In the genomic region with DNA sequence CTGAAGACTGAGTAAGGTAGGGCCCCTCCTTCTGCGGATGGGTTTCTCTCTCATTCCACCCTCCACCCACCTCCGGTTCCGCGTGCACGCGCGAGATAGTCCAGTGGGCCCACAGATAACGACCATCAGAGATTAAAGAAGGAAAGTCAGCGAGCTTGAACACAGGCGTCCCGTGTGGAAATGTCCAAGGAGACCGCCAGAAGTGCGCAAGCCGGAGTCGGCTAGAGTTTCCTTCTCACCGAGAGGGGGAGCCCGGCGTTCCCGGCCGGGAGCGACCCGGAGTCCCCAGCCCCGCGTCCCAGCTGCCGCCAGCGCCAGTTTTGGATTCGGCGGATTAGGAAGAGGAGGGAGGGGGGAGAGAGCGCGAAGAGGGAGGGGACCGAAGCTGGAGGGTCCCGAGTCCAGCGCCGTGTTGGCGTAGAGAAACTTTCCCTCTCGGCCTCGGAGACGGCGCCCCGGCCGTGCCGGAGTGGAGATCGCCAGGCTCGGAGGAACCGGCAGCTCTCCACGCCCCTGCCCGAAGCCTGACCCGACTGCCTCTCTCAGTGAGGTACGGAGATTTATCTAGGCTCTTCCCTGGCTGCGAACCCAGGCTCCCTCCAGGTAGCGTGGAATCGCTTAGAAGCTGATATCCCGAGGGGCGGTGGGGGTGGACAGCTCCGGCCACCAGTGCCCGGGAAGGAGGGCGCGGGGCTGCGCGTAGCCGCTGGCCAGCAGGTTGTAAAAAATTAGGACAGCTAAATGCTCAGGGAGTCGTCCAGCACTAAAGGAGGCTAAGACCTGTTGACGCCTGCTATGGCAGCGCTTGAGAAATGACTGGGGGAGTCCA, we compare ENCODE assay signal across 1 cellular context.
A peak's percentile ranks its signal among the peaks of the same experiment; 100 is the strongest.
TF ChIP-seq lines count a peak whose summit lies in the region.

A gene with protein sequence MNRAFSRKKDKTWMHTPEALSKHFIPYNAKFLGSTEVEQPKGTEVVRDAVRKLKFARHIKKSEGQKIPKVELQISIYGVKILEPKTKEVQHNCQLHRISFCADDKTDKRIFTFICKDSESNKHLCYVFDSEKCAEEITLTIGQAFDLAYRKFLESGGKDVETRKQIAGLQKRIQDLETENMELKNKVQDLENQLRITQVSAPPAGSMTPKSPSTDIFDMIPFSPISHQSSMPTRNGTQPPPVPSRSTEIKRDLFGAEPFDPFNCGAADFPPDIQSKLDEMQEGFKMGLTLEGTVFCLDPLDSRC (plus strand): TSS at position 258 of the 829 bp plus-strand sequence. CDS start 185,829 bp downstream, outside the sequence.

TF ChIP-seq in K562, 482 proteins besides CTCF, POLR2A, EP300 and RAD21 (continued from another document and continues in another):
- no peak for TF ChIP-seq MGA (IDR thresholded peaks at IDR 0.05)
- TF ChIP-seq ZNF780A (CRISPR knock-in tag; IDR thresholded peaks at IDR 0.05) = no peak
- TF ChIP-seq, protein P1, sequence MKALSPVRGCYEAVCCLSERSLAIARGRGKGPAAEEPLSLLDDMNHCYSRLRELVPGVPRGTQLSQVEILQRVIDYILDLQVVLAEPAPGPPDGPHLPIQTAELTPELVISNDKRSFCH (CRISPR knock-in tag; IDR thresholded peaks at IDR 0.05) = no peak
- TF ChIP-seq, protein P1 (tag; IDR thresholded peaks at IDR 0.05) = peak; percentile 53; the same call in 1 of the 2 replicates
- no peak for TF ChIP-seq SP2 (IDR thresholded peaks at IDR 0.05; ENCODE audit: extremely low read depth, low read depth, low read length, poor library complexity, severe bottlenecking)
- TF ChIP-seq ZNF274 (IDR thresholded peaks at IDR 0.05; ENCODE audit: borderline replicate concordance, low read depth, low read length) = no peak
- TF ChIP-seq, protein P2, sequence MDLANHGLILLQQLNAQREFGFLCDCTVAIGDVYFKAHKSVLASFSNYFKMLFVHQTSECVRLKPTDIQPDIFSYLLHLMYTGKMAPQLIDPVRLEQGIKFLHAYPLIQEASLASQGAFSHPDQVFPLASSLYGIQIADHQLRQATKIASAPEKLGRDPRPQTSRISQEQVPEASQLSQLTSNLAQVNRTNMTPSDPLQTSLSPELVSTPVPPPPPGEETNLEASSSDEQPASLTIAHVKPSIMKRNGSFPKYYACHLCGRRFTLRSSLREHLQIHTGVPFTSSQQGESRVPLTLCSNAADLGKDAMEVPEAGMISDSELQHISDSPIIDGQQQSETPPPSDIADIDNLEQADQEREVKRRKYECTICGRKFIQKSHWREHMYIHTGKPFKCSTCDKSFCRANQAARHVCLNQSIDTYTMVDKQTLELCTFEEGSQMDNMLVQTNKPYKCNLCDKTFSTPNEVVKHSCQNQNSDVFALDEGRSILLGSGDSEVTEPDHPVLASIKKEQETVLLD (IDR thresholded peaks at IDR 0.05) = peak; percentile 93
- TF ChIP-seq ZFP36 (IDR thresholded peaks at IDR 0.05; ENCODE audit: low read depth, low read length, partially characterized antibody) = no peak
- TF ChIP-seq FOXA3 (CRISPR knock-in tag; conservative IDR thresholded peaks at IDR 0.05 in 1 of 2, IDR thresholded peaks at IDR 0.05 in 1 of 2) = no peak
- no peak for TF ChIP-seq E2F5 (CRISPR knock-in tag; IDR thresholded peaks at IDR 0.05)
- no peak for TF ChIP-seq HMG20B (CRISPR knock-in tag; IDR thresholded peaks at IDR 0.05)
- TF ChIP-seq ZNF77 (CRISPR knock-in tag; IDR thresholded peaks at IDR 0.05) = no peak
- TF ChIP-seq ZBTB12 (CRISPR knock-in tag; IDR thresholded peaks at IDR 0.05) = no peak
- no peak for TF ChIP-seq CBX8 (IDR thresholded peaks at IDR 0.05; ENCODE audit: borderline replicate concordance, extremely low read depth, low read depth, low read length, poor library complexity, severe bottlenecking)
- TF ChIP-seq XRCC3 (IDR thresholded peaks at IDR 0.05) = no peak
- TF ChIP-seq LARP7 (IDR thresholded peaks at IDR 0.05) = no peak
- no peak for TF ChIP-seq ZKSCAN3 (CRISPR knock-in tag; IDR thresholded peaks at IDR 0.05)
- TF ChIP-seq TFE3 (CRISPR knock-in tag; IDR thresholded peaks at IDR 0.05) = no peak
- TF ChIP-seq, protein P3, sequence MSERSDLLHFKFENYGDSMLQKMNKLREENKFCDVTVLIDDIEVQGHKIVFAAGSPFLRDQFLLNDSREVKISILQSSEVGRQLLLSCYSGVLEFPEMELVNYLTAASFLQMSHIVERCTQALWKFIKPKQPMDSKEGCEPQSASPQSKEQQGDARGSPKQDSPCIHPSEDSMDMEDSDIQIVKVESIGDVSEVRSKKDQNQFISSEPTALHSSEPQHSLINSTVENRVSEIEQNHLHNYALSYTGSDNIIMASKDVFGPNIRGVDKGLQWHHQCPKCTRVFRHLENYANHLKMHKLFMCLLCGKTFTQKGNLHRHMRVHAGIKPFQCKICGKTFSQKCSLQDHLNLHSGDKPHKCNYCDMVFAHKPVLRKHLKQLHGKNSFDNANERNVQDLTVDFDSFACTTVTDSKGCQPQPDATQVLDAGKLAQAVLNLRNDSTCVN (CRISPR knock-in tag; IDR thresholded peaks at IDR 0.05) = no peak
- no peak for TF ChIP-seq ELK3 (CRISPR knock-in tag; IDR thresholded peaks at IDR 0.05)
- no peak for TF ChIP-seq ZC3H4 (CRISPR knock-in tag; IDR thresholded peaks at IDR 0.05; ENCODE audit: borderline replicate concordance)
- TF ChIP-seq ARID3A (IDR thresholded peaks at IDR 0.05; ENCODE audit: borderline replicate concordance, low read depth, low read length) = no peak
- TF ChIP-seq HSF4 (CRISPR knock-in tag; IDR thresholded peaks at IDR 0.05; ENCODE audit: borderline replicate concordance) = no peak
- TF ChIP-seq TCF7 (IDR thresholded peaks at IDR 0.05; ENCODE audit: borderline replicate concordance) = no peak
- TF ChIP-seq FUS (optimal IDR thresholded peaks at IDR 0.05; ENCODE audit: low read depth, low read length) = no peak
- TF ChIP-seq WHSC1 (IDR thresholded peaks at IDR 0.05; ENCODE audit: low read length) = no peak
- no peak for TF ChIP-seq POLR3G (IDR thresholded peaks at IDR 0.05; ENCODE audit: extremely low read depth, insufficient read length, insufficient replicate concordance)
- TF ChIP-seq ILK (tag; IDR thresholded peaks at IDR 0.05; ENCODE audit: borderline replicate concordance, low read depth) = no peak
